Comparison of ENCODE assay signal across 18 cellular contexts in the genomic region with DNA sequence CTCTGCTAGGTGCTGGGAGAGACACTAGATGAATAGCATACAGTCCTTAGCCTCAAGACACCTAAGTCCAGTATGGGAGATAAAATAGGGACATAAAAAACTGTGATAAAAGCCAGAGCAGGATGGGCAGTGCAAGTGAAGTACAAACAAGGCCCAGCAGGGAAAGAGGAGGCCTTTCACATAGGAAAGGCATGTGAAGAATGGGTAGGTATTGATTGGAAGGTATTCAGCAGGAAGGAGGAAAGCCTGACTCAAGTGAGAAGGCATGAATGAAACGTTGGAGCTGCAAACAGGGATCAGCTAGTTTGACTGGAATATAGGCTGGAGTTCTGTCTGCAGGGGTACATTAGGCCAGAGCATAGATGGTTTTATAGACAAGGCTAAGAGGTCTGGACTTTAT. TPM values are rescaled to one million over a fixed set of nuclear protein-coding genes. Genes with fewer than 3 reads are reported as not detected.
A peak's percentile ranks its signal among the peaks of the same experiment; 100 is the strongest.
DNase-seq lines count a peak whose midpoint lies in the region; ATAC-seq, FAIRE-seq and TF ChIP-seq lines count a peak whose summit lies in the region.
"Had no signal": no experiment of that assay in that cellular context is flagged by ENCODE, and none has a peak within 500 bp of the region (broad histone marks: within the 10 kb centered on the region; RNA-seq: fewer than 3 reads in every experiment).

No MANE protein-coding gene starts in this region.

- H3K9ac ChIP-seq in HepG2 (ENCODE audit: insufficient read depth, low read depth, low read length), result no peak overlapping the region

- H2AFZ ChIP-seq in HepG2 (ENCODE audit: low read length), result no peak overlapping the region

- H3K27ac ChIP-seq in HepG2 (ENCODE audit: extremely low read length, insufficient read depth, low read length) (no peak overlapping the region), right lobe of liver (no peak overlapping the region)
- H3K27ac ChIP-seq: epithelial cell of prostate, neutrophil, uterus had no signal

- CTCF ChIA-PET in HepG2 (lab: Yijun Ruan, JAX; ENCODE audit: low intra/inter-chr PET ratio, low total read pairs), result no interaction called here

- H3K4me3 ChIP-seq in HepG2 (replicated peaks in 1 of 3; ENCODE audit: insufficient read depth in 1 of 3, low read depth in 2 of 3, low read length in 3 of 3) (no peak overlapping the region), right lobe of liver (no peak overlapping the region)
- H3K4me3 ChIP-seq: uterus had no signal

- intact Hi-C loops in HepG2 (cut with micrococcal nuclease; ENCODE audit: unreplicated experiment) (no loop called here), right lobe of liver (cut with DNase I) (no loop called here)

- H3K4me1 ChIP-seq in HepG2 (ENCODE audit: insufficient read depth, low read length), result no peaks in the 10 kb centered on the region; the same call in 1 of the 2 replicates
- H3K4me1 ChIP-seq in right lobe of liver, result no peaks in the 10 kb centered on the region
- H3K4me1 ChIP-seq: uterus had no signal

- H3K4me1 Mint-ChIP-seq in T-helper 17 cell, result peaks cover 82% of the 10 kb centered on the region

- POLR2A ChIA-PET in HepG2 (lab: Yijun Ruan, JAX), result no interaction called here

- no TSS peak for BruUV-seq in HepG2 (replicated peaks; lab: Mats Ljungman, UMichigan)

- H4K20me1 ChIP-seq in HepG2 (ENCODE audit: insufficient read depth, low read length), result no peaks in the 10 kb centered on the region

- WGBS in HepG2 (ENCODE audit: low lambda C conversion rate), result 0% methylated on average over 1 of the region's 1 CpG
- WGBS in right lobe of liver (ENCODE audit: insufficient coverage, low coverage, low lambda C conversion rate, missing lambda C conversion rate), result 31% methylated on average over 1 of the region's 1 CpG

- H3K9me3 ChIP-seq in HepG2 (ENCODE audit: low read length), result no peaks in the 10 kb centered on the region
- H3K9me3 ChIP-seq in right lobe of liver, result no peaks in the 10 kb centered on the region
- H3K9me3 ChIP-seq in T-helper 17 cell (ENCODE audit: control insufficient read depth, low read length, poor library complexity, severe bottlenecking), result no peaks in the 10 kb centered on the region
- H3K9me3 ChIP-seq: neutrophil, uterus had no signal

- H3K27me3 Mint-ChIP-seq in T-helper 17 cell, result no peaks in the 10 kb centered on the region

- TF ChIP-seq RAD21 in HepG2 (CRISPR knock-in tag; IDR thresholded peaks at IDR 0.05), result no peak

- H3K27me3 ChIP-seq in HepG2 (ENCODE audit: control insufficient read depth in 1 of 2, insufficient read depth in 2 of 2, low read length in 2 of 2) (peaks cover 0 to 23% of the 10 kb centered on the region in 2 experiments; a peak in 4 of 5 replicates), right lobe of liver (no peaks in the 10 kb centered on the region)
- H3K27me3 ChIP-seq: neutrophil, uterus had no signal

- peak; percentile 26 for DNase-seq in HepG2 (ENCODE audit: low spot score)
- no peak for DNase-seq in right lobe of liver
- DNase-seq in T-helper 17 cell, result no peak
- DNase-seq in kidney tubule cell (ENCODE audit: low spot score), result peak; percentile 66
- DNase-seq in urothelium cell line (ENCODE audit: low spot score), result peak; percentile 25
- DNase-seq in NOMO-1 treated with DMSO at 0.1 percent for 48 hours (lab: John Stamatoyannopoulos, UW; ENCODE audit: unreplicated experiment), result no peak
- no peak for DNase-seq in CD1c-positive myeloid dendritic cell (ENCODE audit: extremely low spot score)
- no peak for DNase-seq in GF-D8 (lab: John Stamatoyannopoulos, UW)
- DNase-seq: activated CD8-positive, alpha-beta memory T cell treated with anti-CD3 and anti-CD28 coated beads, Interleukin-2, amount 50 U/mL, for 48 hours; amygdala; HCEC 1CT; mesenchymal stem cell; SIG-M5; stimulated activated CD4-positive, alpha-beta T cell treated with anti-CD3 and anti-CD28 coated beads, Interleukin-4, amount 100 ng/mL, for 1 hour; uterus had no signal

- peak overlapping the region; percentile 97 for H3K27ac Mint-ChIP-seq in T-helper 17 cell

- ATAC-seq in HepG2 (peak; percentile 65), right lobe of liver (no peak), T-helper 17 cell (no peak)
- ATAC-seq: sciatic nerve had no signal

- TF ChIP-seq EP300 in HepG2 (IDR thresholded peaks at IDR 0.05; ENCODE audit: low read depth in 2 of 2, low read length in 2 of 2), result no peak
- TF ChIP-seq EP300 in HepG2 (CRISPR knock-in tag; IDR thresholded peaks at IDR 0.05; ENCODE audit: borderline replicate concordance), result no peak

- no peaks in the 10 kb centered on the region for H3K36me3 Mint-ChIP-seq in T-helper 17 cell (ENCODE audit: low read depth)

- in situ Hi-C loops in HepG2 (cut with HindIII; ENCODE audit: extremely low pct_ligation_motif_present, low pct_unique_long_range_greater_than_20kb), result no loop called here

- H3K36me3 ChIP-seq in HepG2 (replicated peaks in 1 of 2; ENCODE audit: control insufficient read depth in 1 of 2, insufficient read depth in 2 of 2, low read length in 2 of 2) (no peaks in the 10 kb centered on the region), right lobe of liver (no peaks in the 10 kb centered on the region)
- H3K36me3 ChIP-seq: neutrophil, uterus had no signal

- TF ChIP-seq CTCF in HepG2 (CRISPR knock-in tag; IDR thresholded peaks at IDR 0.05) (no peak), right lobe of liver (IDR thresholded peaks at IDR 0.05) (no peak)

- peak overlapping the region; percentile 85 for H3K4me3 Mint-ChIP-seq in T-helper 17 cell

- H3K79me2 ChIP-seq in HepG2 (ENCODE audit: insufficient read depth, low read length), result no peaks in the 10 kb centered on the region

- TF ChIP-seq POLR2A in HepG2 (IDR thresholded peaks at IDR 0.05; ENCODE audit: insufficient read depth in 1 of 2, low read depth in 2 of 2, low read length in 2 of 2) (no peak), right lobe of liver (IDR thresholded peaks at IDR 0.05) (no peak)

- no peak for FAIRE-seq in HepG2 (lab: Jason Lieb, UNC)
- FAIRE-seq in urothelium cell line (lab: Jason Lieb, UNC), result no peak

- no peak overlapping the region for H3K4me2 ChIP-seq in HepG2 (ENCODE audit: low read depth, low read length)

TF ChIP-seq in HepG2, 621 proteins besides CTCF, POLR2A, EP300 and RAD21 (continues in another document):
- TF ChIP-seq HOXA7 (CRISPR knock-in tag; IDR thresholded peaks at IDR 0.05) (no peak), ZNF768 (CRISPR knock-in tag; IDR thresholded peaks at IDR 0.05) (no peak), NFRKB (IDR thresholded peaks at IDR 0.05) (no peak), GTF3A (CRISPR knock-in tag; conservative IDR thresholded peaks at IDR 0.05) (no peak), SRY (CRISPR knock-in tag; IDR thresholded peaks at IDR 0.05) (no peak), RELA (CRISPR knock-in tag; IDR thresholded peaks at IDR 0.05) (no peak)
- TF ChIP-seq, protein P1, sequence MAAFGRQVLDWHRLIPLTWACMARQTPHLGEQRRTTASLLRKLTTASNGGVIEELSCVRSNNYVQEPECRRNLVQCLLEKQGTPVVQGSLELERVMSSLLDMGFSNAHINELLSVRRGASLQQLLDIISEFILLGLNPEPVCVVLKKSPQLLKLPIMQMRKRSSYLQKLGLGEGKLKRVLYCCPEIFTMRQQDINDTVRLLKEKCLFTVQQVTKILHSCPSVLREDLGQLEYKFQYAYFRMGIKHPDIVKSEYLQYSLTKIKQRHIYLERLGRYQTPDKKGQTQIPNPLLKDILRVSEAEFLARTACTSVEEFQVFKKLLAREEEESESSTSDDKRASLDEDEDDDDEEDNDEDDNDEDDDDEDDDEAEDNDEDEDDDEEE (CRISPR knock-in tag; IDR thresholded peaks at IDR 0.05), result no peak

RNA-seq across cellular contexts. Expression of a gene that starts 11.0 kb away (rescaled TPM):
- 0.29 and 0.55 TPM in 2 replicates for total RNA-seq in HepG2 (2016; rRNA removed; fragmentation: Illumina TruSeq; extraction: Trizol)
- 0.18 TPM in 1 of 2 replicates, not detected in the other for total RNA-seq in HepG2 (2016; cell fraction: cytosol; rRNA removed; fragmentation: Illumina TruSeq; extraction: Trizol; ENCODE audit: low read depth)
- 0.13 and 0.50 TPM in 2 replicates for total RNA-seq in HepG2 (2016; cell fraction: insoluble cytoplasmic fraction; rRNA removed; fragmentation: Illumina TruSeq; extraction: Trizol)
- total RNA-seq in HepG2 (2016; cell fraction: membrane; rRNA removed; fragmentation: Illumina TruSeq; extraction: Trizol), result 0.31 and 0.43 TPM in 2 replicates
- 0.34 and 0.37 TPM in 2 replicates for total RNA-seq in HepG2 (2016; cell fraction: nucleus; rRNA removed; fragmentation: Illumina TruSeq; extraction: Trizol)
- polyA plus RNA-seq in HepG2 (2011; rRNA removed), result 0.34 and 0.69 TPM in 2 replicates
- 0.49 and 0.50 TPM in 2 replicates for polyA plus RNA-seq in HepG2 (2011; cell fraction: cytosol; rRNA removed)
- polyA plus RNA-seq in HepG2 (2011; cell fraction: nucleus; rRNA removed), result 0.32 and 0.36 TPM in 2 replicates
- 0.12 and 0.47 TPM in 2 replicates for polyA plus RNA-seq in HepG2 (2012)
- 0.08 TPM in 1 of 2 replicates, not detected in the other for polyA plus RNA-seq in HepG2 (2016; cell fraction: cytosol; fragmentation: Illumina TruSeq; extraction: Trizol; ENCODE audit: low read depth)
- polyA plus RNA-seq in HepG2 (2016; cell fraction: insoluble cytoplasmic fraction; fragmentation: Illumina TruSeq; extraction: Trizol; ENCODE audit: low read depth), result 0.19 and 0.26 TPM in 2 replicates
- polyA plus RNA-seq in HepG2 (2016; cell fraction: membrane; fragmentation: Illumina TruSeq; extraction: Trizol; ENCODE audit: low read depth), result not detected in 2 replicates
- polyA plus RNA-seq in HepG2 (2016; cell fraction: nucleus; fragmentation: Illumina TruSeq; extraction: Trizol; ENCODE audit: insufficient read depth, low read depth), result 0.74 and 1.00 TPM in 2 replicates
- polyA minus RNA-seq in HepG2 (2011; rRNA and poly(A)+ RNA removed; ENCODE audit: low replicate concordance), result 1.2 and 180 TPM in 2 replicates
- polyA minus RNA-seq in HepG2 (2011; cell fraction: cytosol; rRNA and poly(A)+ RNA removed), result not detected in 2 replicates
- polyA minus RNA-seq in HepG2 (2011; cell fraction: nucleus; rRNA and poly(A)+ RNA removed), result 0.39 TPM in 1 of 2 replicates, not detected in the other
- total RNA-seq in right lobe of liver, result 10 to 100 TPM in 2 of 6 experiments, 1 to 10 TPM in 4; 1.8 to 12.6 (median 6.9) TPM
- total RNA-seq in T-helper 17 cell, result 1,000 to 10,000 TPM; 1,189 to 1,429 TPM

Comparison
In these comparisons a context has a peak if more than half of its experiments do, and no peak if none do; other contexts are left out.
1. DNase-seq: peak in HepG2 (single experiment), kidney tubule cell (single experiment) and urothelium cell line (single experiment); none in right lobe of liver (0 of 3), T-helper 17 cell (0 of 3), NOMO-1 treated with DMSO at 0.1 percent for 48 hours (single experiment), CD1c-positive myeloid dendritic cell (single experiment) and GF-D8 (single experiment).
2. RNA of a gene that starts 11.0 kb away (total RNA-seq): 1,189 to 1,429 TPM in T-helper 17 cell; 1.8 to 12.6 TPM in right lobe of liver and 0.13 to 0.55 TPM in HepG2; every median in the first group is over 10 times any median in the second.